12 cellular contexts compared by ENCODE assay signal in the genomic region with DNA sequence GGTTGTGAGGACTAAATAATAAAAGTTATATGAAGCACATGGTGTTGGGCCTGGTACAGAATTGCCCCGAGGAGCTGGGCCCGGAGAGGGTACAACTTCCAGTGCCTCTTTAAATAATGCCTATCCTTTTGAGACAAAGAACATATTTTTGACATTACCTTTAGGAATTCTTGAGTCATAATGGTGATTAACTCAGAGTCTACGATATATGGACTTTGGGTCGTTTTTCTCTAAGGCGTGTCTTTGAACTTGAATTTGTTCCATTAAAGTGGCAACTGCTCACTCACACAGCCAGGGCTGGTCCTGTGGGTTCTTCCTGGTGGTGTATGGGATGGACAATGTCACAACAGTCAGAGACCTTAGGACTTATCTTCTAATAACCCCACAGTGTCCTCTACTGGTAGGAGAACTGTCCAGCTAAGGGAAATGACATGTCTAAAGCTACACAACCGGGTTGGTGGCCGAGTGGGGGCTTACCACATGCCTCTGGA.
DNase-seq lines count a peak whose midpoint lies in the region; ATAC-seq and TF ChIP-seq lines count a peak whose summit lies in the region.
"Had no signal": no experiment of that assay in that cellular context is flagged by ENCODE, and none has a peak within 500 bp of the region (broad histone marks: within the 10 kb centered on the region; RNA-seq: fewer than 3 reads in every experiment).

No MANE protein-coding gene starts in this region.

- H3K36me3 Mint-ChIP-seq in Caco-2 (ENCODE audit: insufficient read depth, unreplicated experiment) = peaks cover 5% of the 10 kb centered on the region

- CTCF ChIA-PET in Caco-2 (lab: Charles Lee) = interaction anchor here (0.6 to 1.2 kb wide), 3 partner anchors 9 to 24 kb away, joined by 3 to 8 read pairs (median 4); no protein-coding TSS in a partner anchor

- no peak for TF ChIP-seq POLR2A in right lobe of liver (IDR thresholded peaks at IDR 0.05)
- no peak for TF ChIP-seq POLR2A in suprapubic skin (IDR thresholded peaks at IDR 0.05)
- TF ChIP-seq POLR2A in GM18505 (IDR thresholded peaks at IDR 0.05; ENCODE audit: borderline replicate concordance, extremely low read depth, insufficient read depth, insufficient read length) = no peak

- peak; percentile 15 to 53 for TF ChIP-seq CTCF in Caco-2 (IDR thresholded peaks at IDR 0.05; ENCODE audit: insufficient read depth in 1 of 2, low read depth in 1 of 2, low read length in 1 of 2, severe bottlenecking in 1 of 2, unreplicated experiment in 1 of 2)
- TF ChIP-seq CTCF in astrocyte of the spinal cord (IDR thresholded peaks at IDR 0.05; ENCODE audit: low read depth, low read length) = peak; percentile 37
- peak; percentile 10 to 36 (median 34) for TF ChIP-seq CTCF in right lobe of liver (IDR thresholded peaks at IDR 0.05)
- TF ChIP-seq CTCF in suprapubic skin (IDR thresholded peaks at IDR 0.05) = no peak

- peak; percentile 47 to 86 (median 70) for ATAC-seq in right lobe of liver
- no peak for ATAC-seq in GM18909 (IDR thresholded peaks at IDR 0.05; ENCODE audit: poor library complexity, unreplicated experiment)
- ATAC-seq in GM18505 (IDR thresholded peaks at IDR 0.05; ENCODE audit: unreplicated experiment) = no peak

- intact Hi-C loops in Caco-2 (cut with micrococcal nuclease; ENCODE audit: unreplicated experiment) = loop anchor here (1.0 kb wide), 1 partner anchor 19 kb away; no protein-coding TSS in a partner anchor
- intact Hi-C loops in right lobe of liver (cut with DNase I) = no loop called here

- H3K4me3 ChIP-seq in Caco-2 (ENCODE audit: low read depth, low read length) (no peak overlapping the region), astrocyte of the spinal cord (ENCODE audit: low read depth, low read length) (no peak overlapping the region), right lobe of liver (no peak overlapping the region), suprapubic skin (no peak overlapping the region)
- H3K4me3 ChIP-seq: upper lobe of left lung had no signal

- DNase-seq in Caco-2 (peak in 1 of 2 experiments; percentile 17), LoVo (ENCODE audit: low spot score) (peak; percentile 68), astrocyte of the spinal cord (ENCODE audit: low read depth, low spot score) (peak; percentile 87), right lobe of liver (no peak), suprapubic skin (ENCODE audit: low spot score in 2 of 2) (no peak), NCI-H774 (lab: John Stamatoyannopoulos, UW) (no peak)
- DNase-seq: activated effector memory CD4-positive, alpha-beta T cell treated with anti-CD3 and anti-CD28 coated beads, Interleukin-2, amount 50 U/mL, for 16 hours; NCI-H2107; stimulated activated CD4-positive, alpha-beta T cell treated with anti-CD3 and anti-CD28 coated beads, Interleukin-4, amount 100 ng/mL, for 4 hours had no signal

- no peaks in the 10 kb centered on the region for H3K9me3 Mint-ChIP-seq in Caco-2 (ENCODE audit: unreplicated experiment)

- H3K36me3 ChIP-seq in Caco-2 (ENCODE audit: control insufficient read depth, insufficient read depth, low read length) = no peaks in the 10 kb centered on the region
- H3K36me3 ChIP-seq in right lobe of liver = no peaks in the 10 kb centered on the region
- no peaks in the 10 kb centered on the region for H3K36me3 ChIP-seq in suprapubic skin
- H3K36me3 ChIP-seq: upper lobe of left lung had no signal

- no peaks in the 10 kb centered on the region for H3K4me1 Mint-ChIP-seq in Caco-2 (ENCODE audit: low read depth, unreplicated experiment)

- H3K27ac ChIP-seq in right lobe of liver (no peak overlapping the region), suprapubic skin (no peak overlapping the region)
- H3K27ac ChIP-seq: upper lobe of left lung had no signal

- POLR2A ChIA-PET in Caco-2 (lab: Charles Lee) = no interaction called here

- H3K27me3 ChIP-seq in Caco-2 (replicated peaks; ENCODE audit: control insufficient read depth, insufficient read depth, low read length) = no peaks in the 10 kb centered on the region; the same call in 1 of the 2 replicates
- H3K27me3 ChIP-seq in right lobe of liver = no peaks in the 10 kb centered on the region
- H3K27me3 ChIP-seq in suprapubic skin = no peaks in the 10 kb centered on the region
- H3K27me3 ChIP-seq: upper lobe of left lung had no signal

- no peak for TF ChIP-seq EP300 in suprapubic skin (IDR thresholded peaks at IDR 0.05)

- no peaks in the 10 kb centered on the region for H3K4me1 ChIP-seq in Caco-2
- H3K4me1 ChIP-seq in right lobe of liver = no peaks in the 10 kb centered on the region
- H3K4me1 ChIP-seq in suprapubic skin = peaks cover 16% of the 10 kb centered on the region
- H3K4me1 ChIP-seq: upper lobe of left lung had no signal

- peaks cover 3% of the 10 kb centered on the region for H3K27me3 Mint-ChIP-seq in Caco-2 (ENCODE audit: insufficient read depth, unreplicated experiment)

- no TSS peak for BruUV-seq in Caco-2 (replicated peaks; lab: Mats Ljungman, UMichigan)

- H3K27ac Mint-ChIP-seq in Caco-2 (ENCODE audit: unreplicated experiment) = no peak overlapping the region

- 51% methylated on average over 7 of the region's 7 CpGs for WGBS in right lobe of liver (ENCODE audit: insufficient coverage, low coverage, low lambda C conversion rate, missing lambda C conversion rate)
- WGBS in suprapubic skin = 61% methylated on average over 7 of the region's 7 CpGs

- no peak overlapping the region for H3K4me3 Mint-ChIP-seq in Caco-2 (ENCODE audit: unreplicated experiment)

- in situ Hi-C loops in astrocyte of the spinal cord (cut with HindIII; ENCODE audit: low sequenced_read_pairs) = no loop called here

- no peaks in the 10 kb centered on the region for H3K9me3 ChIP-seq in Caco-2
- H3K9me3 ChIP-seq in right lobe of liver = no peaks in the 10 kb centered on the region
- H3K9me3 ChIP-seq in suprapubic skin = no peaks in the 10 kb centered on the region
- H3K9me3 ChIP-seq: upper lobe of left lung had no signal

Comparison
In these comparisons a context has a peak if more than half of its experiments do, and no peak if none do; other contexts are left out.
1. DNase-seq: peak in LoVo (single experiment) and astrocyte of the spinal cord (single experiment); none in right lobe of liver (0 of 3), suprapubic skin (0 of 2) and NCI-H774 (single experiment).
2. CTCF ChIP-seq: peak in Caco-2 (2 of 2), astrocyte of the spinal cord (single experiment) and right lobe of liver (4 of 4); none in suprapubic skin (0 of 2).
3. ATAC-seq: peak in right lobe of liver (4 of 4); none in GM18909 (single experiment) and GM18505 (single experiment).